Comparison of ENCODE assay signal across 8 cellular contexts in the genomic region with DNA sequence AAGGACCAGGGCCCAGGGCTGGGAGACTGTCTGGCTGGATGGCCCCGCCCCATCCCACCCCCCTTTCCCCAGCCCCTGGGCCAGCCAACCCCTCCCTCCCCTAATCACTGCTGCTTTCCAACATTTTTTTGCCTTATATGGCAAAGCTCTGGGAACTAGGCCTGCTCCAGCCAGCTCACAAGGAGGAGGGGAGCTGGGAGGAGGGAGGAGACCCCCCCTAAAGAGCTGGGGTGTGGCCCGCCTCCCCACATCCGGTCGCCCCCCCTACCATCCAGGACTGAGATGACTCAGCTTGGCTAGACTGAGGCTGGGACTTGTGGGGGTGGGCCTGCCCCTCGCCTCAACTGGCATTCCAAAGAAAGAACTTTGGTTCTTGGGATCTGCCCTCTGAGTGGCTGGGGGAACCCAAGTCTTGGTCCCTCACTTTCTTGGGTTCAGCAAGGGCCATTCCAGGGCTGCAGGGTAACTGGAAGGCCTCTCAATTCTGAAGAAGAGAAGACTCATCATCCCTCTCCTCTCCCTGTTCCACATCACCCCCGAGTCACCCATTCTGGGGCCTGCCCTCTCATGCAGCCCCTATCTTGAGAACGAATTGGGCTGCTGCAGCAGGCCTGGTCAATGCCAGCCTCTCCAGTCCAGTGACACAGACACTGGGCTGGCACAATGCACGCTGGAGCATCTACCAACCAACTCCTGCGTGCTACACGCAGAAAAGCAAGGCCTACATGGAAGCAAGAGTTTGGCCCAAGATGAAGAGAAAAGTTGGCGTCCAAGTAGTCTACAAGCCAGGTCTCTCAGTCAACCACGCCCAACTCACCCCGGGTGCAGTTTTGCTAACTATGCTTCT. TPM values are rescaled to one million over a fixed set of nuclear protein-coding genes. Genes with fewer than 3 reads are reported as not detected.
A peak's percentile ranks its signal among the peaks of the same experiment; 100 is the strongest.
DNase-seq lines count a peak whose midpoint lies in the region; ATAC-seq, FAIRE-seq and TF ChIP-seq lines count a peak whose summit lies in the region.

No MANE protein-coding gene starts in this region.

- peak; percentile 43 for TF ChIP-seq POLR2A in Raji (IDR thresholded peaks at IDR 0.05; ENCODE audit: insufficient read depth, low read depth, low read length)

- H3K4me1 Mint-ChIP-seq in CD4-positive, CD25-positive, alpha-beta regulatory T cell = peaks cover 0 to 49% (median 7%) of the 10 kb centered on the region in 4 donors
- peaks cover 12% of the 10 kb centered on the region for H3K4me1 Mint-ChIP-seq in activated naive CD8-positive, alpha-beta T cell treated with anti-CD3 and anti-CD28 coated beads, Interleukin-2, amount 10 ng/mL, durations not matched to agents 7 days and 5 days

- no peak for FAIRE-seq in pancreas (lab: Jason Lieb, UNC)

- H3K27me3 Mint-ChIP-seq in CD4-positive, CD25-positive, alpha-beta regulatory T cell = peaks cover 8% of the 10 kb centered on the region
- no peaks in the 10 kb centered on the region for H3K27me3 Mint-ChIP-seq in activated naive CD8-positive, alpha-beta T cell treated with anti-CD3 and anti-CD28 coated beads, Interleukin-2, amount 10 ng/mL, durations not matched to agents 7 days and 5 days

- DNase-seq in CD4-positive, CD25-positive, alpha-beta regulatory T cell = peak; percentile 73 to 84 (median 75)
- peak; percentile 80 for DNase-seq in HPDE6-E6E7 (ENCODE audit: extremely low spot score)
- DNase-seq in activated naive CD8-positive, alpha-beta T cell treated with anti-CD3 and anti-CD28 coated beads, Interleukin-2, amount 10 ng/mL, durations not matched to agents 7 days and 5 days = peak; percentile 75
- peak; percentile 86 for DNase-seq in Right ventricle myocardium superior
- DNase-seq in pancreas = peak in 4 of 6 donors; percentile 50 to 65 (median 59)
- DNase-seq in upper lobe of right lung = peak; percentile 86

- peak overlapping the region; percentile 95 to 99 (median 98) for H3K27ac Mint-ChIP-seq in CD4-positive, CD25-positive, alpha-beta regulatory T cell
- peak overlapping the region; percentile 91 for H3K27ac Mint-ChIP-seq in activated naive CD8-positive, alpha-beta T cell treated with anti-CD3 and anti-CD28 coated beads, Interleukin-2, amount 10 ng/mL, durations not matched to agents 7 days and 5 days

- no peaks in the 10 kb centered on the region for H3K27me3 ChIP-seq in CD4-positive, CD25-positive, alpha-beta regulatory T cell (ENCODE audit: control insufficient read depth, insufficient read depth, low read length)
- H3K27me3 ChIP-seq in pancreas = no peaks in the 10 kb centered on the region
- no peaks in the 10 kb centered on the region for H3K27me3 ChIP-seq in upper lobe of right lung

- TF ChIP-seq CTCF in pancreas (IDR thresholded peaks at IDR 0.05) = no peak
- no peak for TF ChIP-seq CTCF in upper lobe of right lung (IDR thresholded peaks at IDR 0.05)

- peaks cover 67% of the 10 kb centered on the region for H3K4me1 ChIP-seq in CD4-positive, CD25-positive, alpha-beta regulatory T cell (ENCODE audit: control insufficient read depth, insufficient read depth, low read length, poor library complexity, severe bottlenecking)
- peaks cover 0 to under 1% (median 0%) of the 10 kb centered on the region in 3 donors for H3K4me1 ChIP-seq in pancreas
- peaks cover 26% of the 10 kb centered on the region for H3K4me1 ChIP-seq in upper lobe of right lung

- peaks cover 0 to 2% (median 0%) of the 10 kb centered on the region in 7 donors for H3K9me3 Mint-ChIP-seq in CD4-positive, CD25-positive, alpha-beta regulatory T cell
- H3K9me3 Mint-ChIP-seq in activated naive CD8-positive, alpha-beta T cell treated with anti-CD3 and anti-CD28 coated beads, Interleukin-2, amount 10 ng/mL, durations not matched to agents 7 days and 5 days = no peaks in the 10 kb centered on the region

- no peaks in the 10 kb centered on the region for H3K36me3 Mint-ChIP-seq in CD4-positive, CD25-positive, alpha-beta regulatory T cell
- peaks cover 5% of the 10 kb centered on the region for H3K36me3 Mint-ChIP-seq in activated naive CD8-positive, alpha-beta T cell treated with anti-CD3 and anti-CD28 coated beads, Interleukin-2, amount 10 ng/mL, durations not matched to agents 7 days and 5 days

- POLR2A ChIA-PET in activated naive CD8-positive, alpha-beta T cell treated with anti-CD3 and anti-CD28 coated beads, Interleukin-2, amount 10 ng/mL, durations not matched to agents 7 days and 5 days (lab: Charles Lee) = interaction anchor here (1.2 to 2.3 kb wide), 5 partner anchors 10 to 173 kb away, joined by 3 to 13 read pairs (median 5); partner anchors contain the start of gene EMD

- peak overlapping the region; percentile 91 for H3K4me3 ChIP-seq in CD4-positive, CD25-positive, alpha-beta regulatory T cell (ENCODE audit: low read depth, low read length)
- H3K4me3 ChIP-seq in pancreas (peak overlapping the region; percentile 22 to 55 (median 44)), upper lobe of right lung (peak overlapping the region; percentile 71)

- ATAC-seq in CD4-positive, CD25-positive, alpha-beta regulatory T cell (ENCODE audit: low read depth in 2 of 2) = peak; percentile 9 to 12
- peak; percentile 4 for ATAC-seq in activated naive CD8-positive, alpha-beta T cell treated with anti-CD3 and anti-CD28 coated beads, Interleukin-2, amount 10 ng/mL, durations not matched to agents 7 days and 5 days (ENCODE audit: low read depth)
- peak; percentile 51 for ATAC-seq in Right ventricle myocardium superior (ENCODE audit: poor library complexity)
- peak; percentile 6 to 23 (median 18) for ATAC-seq in pancreas
- ATAC-seq in upper lobe of right lung = peak; percentile 57
- no peak for ATAC-seq in HG02588 (IDR thresholded peaks at IDR 0.05; ENCODE audit: unreplicated experiment)

- H3K9me3 ChIP-seq in CD4-positive, CD25-positive, alpha-beta regulatory T cell (ENCODE audit: control insufficient read depth in 2 of 2, low read length in 2 of 2) = no peaks in the 10 kb centered on the region
- H3K9me3 ChIP-seq in pancreas (no peaks in the 10 kb centered on the region), upper lobe of right lung (no peaks in the 10 kb centered on the region)

- peak overlapping the region; percentile 92 for H3K27ac ChIP-seq in CD4-positive, CD25-positive, alpha-beta regulatory T cell (ENCODE audit: insufficient read depth, low read length, poor library complexity, severe bottlenecking)
- H3K27ac ChIP-seq in pancreas (peak overlapping the region; percentile 42 to 81 (median 60)), upper lobe of right lung (peak overlapping the region; percentile 90)

- intact Hi-C loops in Right ventricle myocardium superior (cut with DNase I) = no loop called here
- intact Hi-C loops in pancreas (cut with DNase I) = no loop called here
- intact Hi-C loops in upper lobe of right lung (cut with DNase I) = no loop called here

- peak overlapping the region; percentile 93 to 98 (median 96) for H3K4me3 Mint-ChIP-seq in CD4-positive, CD25-positive, alpha-beta regulatory T cell
- H3K4me3 Mint-ChIP-seq in activated naive CD8-positive, alpha-beta T cell treated with anti-CD3 and anti-CD28 coated beads, Interleukin-2, amount 10 ng/mL, durations not matched to agents 7 days and 5 days = peak overlapping the region; percentile 91

- peaks cover 23% of the 10 kb centered on the region for H3K36me3 ChIP-seq in CD4-positive, CD25-positive, alpha-beta regulatory T cell (ENCODE audit: control insufficient read depth, insufficient read depth, low read length)
- peaks cover 0 to 8% (median 0%) of the 10 kb centered on the region in 3 donors for H3K36me3 ChIP-seq in pancreas
- peaks cover 31% of the 10 kb centered on the region for H3K36me3 ChIP-seq in upper lobe of right lung

- WGBS in pancreas, 2 donors = 51 to 63% methylated on average over 11 to 13 of the region's 13 CpGs

RNA-seq across cellular contexts. Expression of gene FLNA, which starts 4.8 kb away (rescaled TPM):
- total RNA-seq in CD4-positive, CD25-positive, alpha-beta regulatory T cell = 1,918 TPM
- polyA plus RNA-seq in CD4-positive, CD25-positive, alpha-beta regulatory T cell = 100 to 1,000 TPM; 219 to 283 (median 250) TPM
- 100 to 1,000 TPM; 985 to 994 TPM for total RNA-seq in activated naive CD8-positive, alpha-beta T cell treated with anti-CD3 and anti-CD28 coated beads, Interleukin-2, amount 10 ng/mL, durations not matched to agents 7 days and 5 days
- total RNA-seq in Right ventricle myocardium superior (216 TPM), pancreas (100 to 1,000 TPM in 4 of 6 donors, 10 to 100 TPM in 2; 67.0 to 298 (median 142) TPM), upper lobe of right lung (1,252 TPM)
- 100 to 1,000 TPM; 222 to 259 TPM for polyA plus RNA-seq in pancreas

RNA-seq across cellular contexts. Expression of gene EMD, which starts 9.4 kb away (rescaled TPM):
- 133 TPM for total RNA-seq in CD4-positive, CD25-positive, alpha-beta regulatory T cell
- polyA plus RNA-seq in CD4-positive, CD25-positive, alpha-beta regulatory T cell = 10 to 100 TPM; 31.8 to 44.0 (median 34.6) TPM
- total RNA-seq in activated naive CD8-positive, alpha-beta T cell treated with anti-CD3 and anti-CD28 coated beads, Interleukin-2, amount 10 ng/mL, durations not matched to agents 7 days and 5 days = 10 to 100 TPM; 66.1 to 68.1 TPM
- total RNA-seq in Right ventricle myocardium superior (49.2 TPM), pancreas (10 to 100 TPM; 23.1 to 42.9 (median 38.7) TPM), upper lobe of right lung (58.4 TPM)
- 10 to 100 TPM; 56.0 to 86.7 TPM for polyA plus RNA-seq in pancreas

RNA-seq across cellular contexts. Expression of gene RPL10, which starts 28.5 kb away (rescaled TPM):
- total RNA-seq in CD4-positive, CD25-positive, alpha-beta regulatory T cell = 4,192 TPM
- 1,000 to 10,000 TPM; 3,877 to 6,073 (median 4,905) TPM for polyA plus RNA-seq in CD4-positive, CD25-positive, alpha-beta regulatory T cell
- total RNA-seq in activated naive CD8-positive, alpha-beta T cell treated with anti-CD3 and anti-CD28 coated beads, Interleukin-2, amount 10 ng/mL, durations not matched to agents 7 days and 5 days = 1,000 to 10,000 TPM; 2,867 to 2,975 TPM
- total RNA-seq in Right ventricle myocardium superior (2,020 TPM), pancreas (1,000 to 10,000 TPM; 2,194 to 4,058 (median 3,145) TPM), upper lobe of right lung (2,677 TPM)
- polyA plus RNA-seq in pancreas = 1,000 to 10,000 TPM; 2,751 to 3,412 TPM

RNA-seq across cellular contexts. Expression of gene DNASE1L1, which starts 39.4 kb away (rescaled TPM):
- total RNA-seq in CD4-positive, CD25-positive, alpha-beta regulatory T cell = 29.7 TPM
- 10 to 100 TPM; 12.2 to 23.1 (median 19.1) TPM for polyA plus RNA-seq in CD4-positive, CD25-positive, alpha-beta regulatory T cell
- 10 to 100 TPM; 20.5 to 26.2 TPM for total RNA-seq in activated naive CD8-positive, alpha-beta T cell treated with anti-CD3 and anti-CD28 coated beads, Interleukin-2, amount 10 ng/mL, durations not matched to agents 7 days and 5 days
- total RNA-seq in Right ventricle myocardium superior = 57.7 TPM
- 10 to 100 TPM in 1 of 6 donors, 1 to 10 TPM in 5; 5.1 to 13.6 (median 7.3) TPM for total RNA-seq in pancreas
- polyA plus RNA-seq in pancreas = 10 to 100 TPM; 11.3 to 16.5 TPM
- 37.1 TPM for total RNA-seq in upper lobe of right lung

RNA-seq across cellular contexts. Expression of gene TAFAZZIN, which starts 41.7 kb away (rescaled TPM):
- total RNA-seq in CD4-positive, CD25-positive, alpha-beta regulatory T cell = 84.2 TPM
- 10 to 100 TPM; 28.4 to 37.7 (median 34.3) TPM for polyA plus RNA-seq in CD4-positive, CD25-positive, alpha-beta regulatory T cell
- total RNA-seq in activated naive CD8-positive, alpha-beta T cell treated with anti-CD3 and anti-CD28 coated beads, Interleukin-2, amount 10 ng/mL, durations not matched to agents 7 days and 5 days = 10 to 100 TPM; 94.7 to 95.3 TPM
- total RNA-seq in Right ventricle myocardium superior (36.1 TPM), pancreas (10 to 100 TPM; 14.6 to 26.7 (median 17.1) TPM), upper lobe of right lung (43.9 TPM)
- polyA plus RNA-seq in pancreas = 10 to 100 TPM; 77.0 to 82.7 TPM
